In the genomic region with DNA sequence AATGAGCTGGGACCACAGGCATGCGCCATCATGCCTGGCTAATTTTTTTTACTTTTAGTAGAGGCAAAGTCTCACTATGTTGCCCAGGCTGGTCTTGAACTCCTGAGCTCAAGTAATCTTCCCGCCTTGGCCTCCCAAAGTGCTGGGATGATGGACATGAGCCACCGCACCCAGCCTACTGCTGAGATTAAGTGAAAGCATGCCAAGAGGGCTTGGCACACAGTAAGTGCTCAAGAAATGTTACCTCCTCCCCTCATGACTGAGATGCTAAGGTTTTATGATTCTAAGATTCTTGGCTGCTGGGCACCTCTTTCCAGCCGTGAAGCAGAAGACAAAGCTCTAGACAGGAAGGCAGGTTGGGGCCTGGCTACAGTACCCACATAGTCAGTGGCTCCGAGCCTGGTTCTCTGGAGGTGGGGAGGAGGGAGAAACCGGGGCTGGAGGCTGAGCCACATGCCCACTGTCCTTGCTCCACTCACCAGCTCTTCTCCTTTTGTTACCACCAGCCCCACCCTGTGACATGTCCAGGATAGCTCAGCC, we compare ENCODE assay signal across 13 cellular contexts. TPM values are rescaled to one million over a fixed set of nuclear protein-coding genes. Genes with fewer than 3 reads are reported as not detected.
DNase-seq lines count a peak whose midpoint lies in the region; ATAC-seq and TF ChIP-seq lines count a peak whose summit lies in the region.
"Had no signal": no experiment of that assay in that cellular context is flagged by ENCODE, and none has a peak within 500 bp of the region (broad histone marks: within the 10 kb centered on the region; RNA-seq: fewer than 3 reads in every experiment).

No MANE protein-coding gene starts in this region.

- no peak overlapping the region for H3K27ac Mint-ChIP-seq in activated CD4-positive, alpha-beta memory T cell treated with anti-CD3 and anti-CD28 coated beads, Interleukin-2, amount 10 ng/mL, durations not matched to agents 7 days and 5 days
- H3K27ac Mint-ChIP-seq: T-helper 2 cell treated with Interferon-gamma antibody and Interleukin-4, amounts not matched to agents 5 μg/mL and 100 μg/mL, for 36 hours had no signal

- intact Hi-C loops in sigmoid colon (cut with DNase I), result no loop called here

- H3K36me3 ChIP-seq in BLaER1 (no peaks in the 10 kb centered on the region), sigmoid colon (no peaks in the 10 kb centered on the region)

- H3K27me3 ChIP-seq in BLaER1, result no peaks in the 10 kb centered on the region
- H3K27me3 ChIP-seq in sigmoid colon, result no peaks in the 10 kb centered on the region

- POLR2A ChIA-PET in activated CD4-positive, alpha-beta memory T cell treated with anti-CD3 and anti-CD28 coated beads, Interleukin-2, amount 10 ng/mL, durations not matched to agents 7 days and 5 days (lab: Charles Lee), result interaction anchor here (0.6 kb wide), 1 partner anchor 949 kb away, joined by 3 read pairs; no protein-coding TSS in a partner anchor

- no peak for ATAC-seq in HG02840 (IDR thresholded peaks at IDR 0.05; ENCODE audit: low FRiP score, unreplicated experiment)

- H3K4me1 ChIP-seq in BLaER1 (peaks cover 99% of the 10 kb centered on the region), sigmoid colon (peaks cover 3 to 100% (median 100%) of the 10 kb centered on the region in 4 donors)

- no peak for TF ChIP-seq CTCF in fibroblast of pulmonary artery (IDR thresholded peaks at IDR 0.05; ENCODE audit: low read length, missing control alignments)
- no peak for TF ChIP-seq CTCF in sigmoid colon (IDR thresholded peaks at IDR 0.05)

- H3K4me1 Mint-ChIP-seq in activated CD4-positive, alpha-beta memory T cell treated with anti-CD3 and anti-CD28 coated beads, Interleukin-2, amount 10 ng/mL, durations not matched to agents 7 days and 5 days, result no peaks in the 10 kb centered on the region

- CTCF ChIA-PET in activated CD4-positive, alpha-beta memory T cell treated with anti-CD3 and anti-CD28 coated beads, Interleukin-2, amount 10 ng/mL, durations not matched to agents 7 days and 5 days (lab: Charles Lee), result interaction anchor here (3.0 kb wide), 1 partner anchor 14 kb away, joined by 9 read pairs; no protein-coding TSS in a partner anchor

- no peak overlapping the region for H3K4me3 Mint-ChIP-seq in activated CD4-positive, alpha-beta memory T cell treated with anti-CD3 and anti-CD28 coated beads, Interleukin-2, amount 10 ng/mL, durations not matched to agents 7 days and 5 days
- H3K4me3 Mint-ChIP-seq: T-helper 2 cell treated with Interferon-gamma antibody and Interleukin-4, amounts not matched to agents 5 μg/mL and 100 μg/mL, for 36 hours had no signal

- H4K20me1 ChIP-seq in BLaER1, result no peaks in the 10 kb centered on the region

- WGBS in sigmoid colon, 2 donors, result 63 to 79% methylated on average over 6 of the region's 6 CpGs

- no peak for TF ChIP-seq POLR2A in sigmoid colon (IDR thresholded peaks at IDR 0.05)

- no peaks in the 10 kb centered on the region for H3K9me3 Mint-ChIP-seq in activated CD4-positive, alpha-beta memory T cell treated with anti-CD3 and anti-CD28 coated beads, Interleukin-2, amount 10 ng/mL, durations not matched to agents 7 days and 5 days
- H3K9me3 Mint-ChIP-seq: T-helper 2 cell treated with Interferon-gamma antibody and Interleukin-4, amounts not matched to agents 5 μg/mL and 100 μg/mL, for 36 hours had no signal

- H3K4me3 ChIP-seq in BLaER1 (no peak overlapping the region), fibroblast of pulmonary artery (replicated peaks; ENCODE audit: low read depth, low read length) (no peak overlapping the region), sigmoid colon (no peak overlapping the region)

- no peak overlapping the region; the same call in 1 of the 2 replicates for H3K9ac ChIP-seq in BLaER1

- no peaks in the 10 kb centered on the region for H3K9me3 ChIP-seq in BLaER1
- H3K9me3 ChIP-seq in sigmoid colon, result no peaks in the 10 kb centered on the region

- H3K4me2 ChIP-seq in BLaER1, result peak overlapping the region; percentile 90

- DNase-seq in fibroblast of pulmonary artery (ENCODE audit: low read depth) (peak; percentile 68), sigmoid colon (peak; percentile 84), SKM-1 treated with dmso at 0.1 percent for 144 hours (lab: John Stamatoyannopoulos, UW; ENCODE audit: unreplicated experiment) (no peak)
- no peak for DNase-seq in stimulated activated CD4-positive, alpha-beta T cell treated with anti-CD3 and anti-CD28 coated beads, Interleukin-4, amount 100 ng/mL, for 1 hour
- DNase-seq in activated CD4-positive, alpha-beta memory T cell treated with anti-CD3 and anti-CD28 coated beads, Interleukin-2, amount 10 ng/mL, durations not matched to agents 7 days and 5 days, result no peak
- DNase-seq: cerebellar nuclear complex; NCI-H1092; stimulated activated CD4-positive, alpha-beta T cell treated with anti-CD3 and anti-CD28 coated beads, Interleukin-4, amount 100 ng/mL, for 4 hours had no signal

- no peak for TF ChIP-seq EP300 in sigmoid colon (IDR thresholded peaks at IDR 0.05)

- peaks cover 3% of the 10 kb centered on the region for H3K27me3 Mint-ChIP-seq in activated CD4-positive, alpha-beta memory T cell treated with anti-CD3 and anti-CD28 coated beads, Interleukin-2, amount 10 ng/mL, durations not matched to agents 7 days and 5 days

- H3K27ac ChIP-seq in BLaER1 (peak overlapping the region; percentile 75), angular gyrus (ENCODE audit: low read depth, low read length) (peak overlapping the region; percentile 30), sigmoid colon (peak overlapping the region; percentile 94 to 100 (median 98))
- H3K27ac ChIP-seq: C4-2B had no signal

- H3K36me3 Mint-ChIP-seq in activated CD4-positive, alpha-beta memory T cell treated with anti-CD3 and anti-CD28 coated beads, Interleukin-2, amount 10 ng/mL, durations not matched to agents 7 days and 5 days (ENCODE audit: low read depth), result no peaks in the 10 kb centered on the region

RNA-seq across cellular contexts. Expression of gene ARHGEF17, which starts 12.8 kb away (rescaled TPM):
- total RNA-seq in sigmoid colon, result 100 to 1,000 TPM in 1 of 4 donors, 10 to 100 TPM in 3; 38.2 to 104 (median 66.9) TPM
- 10 to 100 TPM in 1 of 3 donors, 1 to 10 TPM in 2; 1.8 to 15.9 (median 2.4) TPM for polyA plus RNA-seq in sigmoid colon
- under 1 TPM; 0.05 TPM for total RNA-seq in activated CD4-positive, alpha-beta memory T cell treated with anti-CD3 and anti-CD28 coated beads, Interleukin-2, amount 10 ng/mL, durations not matched to agents 7 days and 5 days

RNA-seq across cellular contexts. Expression of gene P2RY6, which starts 48.7 kb away (rescaled TPM):
- total RNA-seq in sigmoid colon, result 1 to 10 TPM in 3 of 4 donors, not detected in 1; 1.2 to 2.6 (median 2.5) TPM
- 1 to 10 TPM; 2.4 to 5.5 (median 2.5) TPM for polyA plus RNA-seq in sigmoid colon
- total RNA-seq in activated CD4-positive, alpha-beta memory T cell treated with anti-CD3 and anti-CD28 coated beads, Interleukin-2, amount 10 ng/mL, durations not matched to agents 7 days and 5 days, result not detected

RNA-seq across cellular contexts. Expression of gene RELT, which starts 55.3 kb away (rescaled TPM):
- total RNA-seq in sigmoid colon, result 1 to 10 TPM in 2 of 4 donors, under 1 TPM in 2; 0.28 to 1.8 (median 0.95) TPM
- polyA plus RNA-seq in sigmoid colon, result 1 to 10 TPM in 2 of 3 donors, under 1 TPM in 1; 0.92 to 9.3 (median 1.2) TPM
- total RNA-seq in activated CD4-positive, alpha-beta memory T cell treated with anti-CD3 and anti-CD28 coated beads, Interleukin-2, amount 10 ng/mL, durations not matched to agents 7 days and 5 days, result 10 to 100 TPM; 26.0 to 27.3 TPM

Comparison
In these comparisons a context has a peak if more than half of its experiments do, and no peak if none do; other contexts are left out.
1. H3K27ac ChIP-seq: peak in every context shown above with its lines; median percentile 98 in sigmoid colon; 75 in BLaER1; 30 in angular gyrus.
2. DNase-seq: peak in fibroblast of pulmonary artery (single experiment) and sigmoid colon (single experiment); none in stimulated activated CD4-positive, alpha-beta T cell treated with anti-CD3 and anti-CD28 coated beads, Interleukin-4, amount 100 ng/mL, for 1 hour (single experiment), activated CD4-positive, alpha-beta memory T cell treated with anti-CD3 and anti-CD28 coated beads, Interleukin-2, amount 10 ng/mL, durations not matched to agents 7 days and 5 days (single experiment) and SKM-1 treated with dmso at 0.1 percent for 144 hours (single experiment).
3. RNA of gene ARHGEF17, which starts 12.8 kb away (total RNA-seq): 38.2 to 104 TPM in sigmoid colon; 0.05 TPM in activated CD4-positive, alpha-beta memory T cell treated with anti-CD3 and anti-CD28 coated beads, Interleukin-2, amount 10 ng/mL, durations not matched to agents 7 days and 5 days; every median in the first group is over 10 times any median in the second.
4. RNA of gene RELT, which starts 55.3 kb away (total RNA-seq): 26.0 to 27.3 TPM in activated CD4-positive, alpha-beta memory T cell treated with anti-CD3 and anti-CD28 coated beads, Interleukin-2, amount 10 ng/mL, durations not matched to agents 7 days and 5 days; 0.28 to 1.8 TPM in sigmoid colon; every median in the first group is over 4 times any median in the second.